9 cellular contexts compared by ENCODE assay signal in genomic region chr3:9897408-9898372, GRCh38. TPM values are rescaled to one million over a fixed set of nuclear protein-coding genes. Genes with fewer than 3 reads are reported as not detected.
DNase-seq lines count a peak whose midpoint lies in the region; ATAC-seq, FAIRE-seq and TF ChIP-seq lines count a peak whose summit lies in the region.
"Had no signal": no experiment of that assay in that cellular context is flagged by ENCODE, and none has a peak within 500 bp of the region (broad histone marks: within the 10 kb centered on the region; RNA-seq: fewer than 3 reads in every experiment).

No MANE protein-coding gene starts in this region.

- intact Hi-C loops in endothelial cell of umbilical vein (cut with micrococcal nuclease) = no loop called here
- intact Hi-C loops in sciatic nerve (cut with DNase I) = no loop called here

- H3K4ac ChIP-seq in trophoblast cell (ENCODE audit: low read depth, low read length) = no peak overlapping the region

- no peak overlapping the region for H3K18ac ChIP-seq in trophoblast cell (ENCODE audit: low read length)

- TF ChIP-seq POLR2A in endothelial cell of umbilical vein (IDR thresholded peaks at IDR 0.05; ENCODE audit: low read depth, low read length) = peak; percentile 29

- H2AK5ac ChIP-seq in trophoblast cell (ENCODE audit: low read length) = no peak overlapping the region

- no peaks in the 10 kb centered on the region for H3K9me1 ChIP-seq in endothelial cell of umbilical vein (replicated peaks; ENCODE audit: control insufficient read depth, extremely low read depth, insufficient read depth, low read length)

- no peaks in the 10 kb centered on the region for H4K20me1 ChIP-seq in endothelial cell of umbilical vein (replicated peaks; ENCODE audit: control insufficient read depth, extremely low read depth, insufficient read depth, low read length)

- no peaks in the 10 kb centered on the region for H3K9me3 ChIP-seq in endothelial cell of umbilical vein (replicated peaks; ENCODE audit: control insufficient read depth, insufficient read depth, low read length)
- no peaks in the 10 kb centered on the region for H3K9me3 ChIP-seq in trophoblast cell (ENCODE audit: insufficient read depth, low read depth, low read length)

- no peak overlapping the region for H2BK120ac ChIP-seq in trophoblast cell (ENCODE audit: insufficient read depth, low read length, poor library complexity)

- no peak overlapping the region for H3K4me2 ChIP-seq in endothelial cell of umbilical vein (ENCODE audit: insufficient read depth, low read length)
- H3K4me2 ChIP-seq in trophoblast cell (ENCODE audit: low read length) = no peak overlapping the region

- no peak overlapping the region for H3K4me3 ChIP-seq in endothelial cell of umbilical vein (replicated peaks in 1 of 3; ENCODE audit: insufficient read depth in 1 of 3, low read depth in 1 of 3, low read length in 3 of 3)
- no peak overlapping the region for H3K4me3 ChIP-seq in trophoblast cell (ENCODE audit: low read depth, low read length)

- H2BK12ac ChIP-seq in trophoblast cell (ENCODE audit: low read length) = no peak overlapping the region

- no peak overlapping the region for H3K27ac ChIP-seq in endothelial cell of umbilical vein (ENCODE audit: insufficient read depth, low read depth, low read length)
- no peak overlapping the region for H3K27ac ChIP-seq in trophoblast cell (ENCODE audit: low read depth, low read length)

- no peak overlapping the region for H3K23ac ChIP-seq in trophoblast cell (ENCODE audit: low read length)

- H3K36me3 ChIP-seq in endothelial cell of umbilical vein (ENCODE audit: control insufficient read depth in 2 of 2, extremely low read depth in 1 of 2, insufficient read depth in 2 of 2, low read length in 2 of 2) (peaks cover 4 to 6% of the 10 kb centered on the region in 2 experiments), trophoblast cell (ENCODE audit: control insufficient read depth in 1 of 2, insufficient read depth in 2 of 2, low read length in 2 of 2) (peaks cover 6 to 10% of the 10 kb centered on the region in 2 experiments)

- H2BK5ac ChIP-seq in trophoblast cell (ENCODE audit: low read depth, low read length, poor library complexity) = no peak overlapping the region

- CTCF ChIA-PET in endothelial cell of umbilical vein (lab: Charles Lee) = interaction anchor here (0.9 to 1.4 kb wide), 4 partner anchors 18 to 49 kb away, joined by 3 to 10 read pairs (median 4); no protein-coding TSS in a partner anchor

- H3K4me1 ChIP-seq in endothelial cell of umbilical vein (ENCODE audit: control insufficient read depth, extremely low read depth, insufficient read depth, low read length) = peaks cover 42% of the 10 kb centered on the region
- H3K4me1 ChIP-seq in trophoblast cell (ENCODE audit: control insufficient read depth in 1 of 2, insufficient read depth in 2 of 2, low read length in 2 of 2) = peaks cover 8 to 11% of the 10 kb centered on the region in 2 experiments

- no peak overlapping the region for H3K14ac ChIP-seq in trophoblast cell (ENCODE audit: low read length)

- no peak for TF ChIP-seq CTCF in endothelial cell of umbilical vein (IDR thresholded peaks at IDR 0.05; ENCODE audit: extremely low read depth in 1 of 2, insufficient read depth in 1 of 2, low read depth in 1 of 2, low read length in 2 of 2)

- DNase-seq in NCI-H510A treated with DMSO at 0.1 percent for 48 hours (lab: John Stamatoyannopoulos, UW) (peak; percentile 14), NCI-H510A (lab: John Stamatoyannopoulos, UW) (no peak), M059J (ENCODE audit: low read depth) (peak; percentile 85), endothelial cell of umbilical vein (ENCODE audit: low read depth, low spot score) (peak; percentile 75), sciatic nerve (ENCODE audit: low spot score) (no peak), activated gamma-delta T cell treated with Interleukin-2 at 50 U/mL for 16 hours (no peak), trophoblast cell (no peak), HTR-8/SVneo (ENCODE audit: insufficient read length, low spot score) (no peak)
- DNase-seq: stimulated activated naive CD4-positive, alpha-beta T cell had no signal

- peaks cover 5% of the 10 kb centered on the region for H3K79me2 ChIP-seq in endothelial cell of umbilical vein (ENCODE audit: control insufficient read depth, insufficient read depth, low read length)
- peaks cover under 1% of the 10 kb centered on the region for H3K79me2 ChIP-seq in trophoblast cell (ENCODE audit: control insufficient read depth, insufficient read depth, low read length, poor library complexity)

- H3K27me3 ChIP-seq in endothelial cell of umbilical vein (ENCODE audit: control insufficient read depth in 2 of 2, insufficient read depth in 2 of 2, low read length in 2 of 2) = no peaks in the 10 kb centered on the region
- H3K27me3 ChIP-seq in trophoblast cell (ENCODE audit: insufficient read depth, low read length) = no peaks in the 10 kb centered on the region

- no peak overlapping the region for H4K8ac ChIP-seq in trophoblast cell (ENCODE audit: low read depth, low read length)

- peak; percentile 21 for ATAC-seq in sciatic nerve

- H4K12ac ChIP-seq in trophoblast cell (ENCODE audit: low read depth, low read length) = no peak overlapping the region

- no TSS peak for BruUV-seq in endothelial cell of umbilical vein (replicated peaks; lab: Mats Ljungman, UMichigan)

- H3K79me1 ChIP-seq in trophoblast cell (ENCODE audit: low read length) = no peaks in the 10 kb centered on the region

- no peak overlapping the region for H4K91ac ChIP-seq in trophoblast cell (ENCODE audit: low read depth, low read length)

- POLR2A ChIA-PET in endothelial cell of umbilical vein (lab: Charles Lee) = no interaction called here

- dilution Hi-C loops in endothelial cell of umbilical vein (cut with MboI; ENCODE audit: extremely low pct_ligation_motif_present, low sequenced_read_pairs) = no loop called here

- peak; percentile 88 for FAIRE-seq in endothelial cell of umbilical vein (lab: Jason Lieb, UNC)
- FAIRE-seq in HTR-8/SVneo (lab: Jason Lieb, UNC) = no peak

- no peak overlapping the region for H3K9ac ChIP-seq in endothelial cell of umbilical vein (replicated peaks; ENCODE audit: extremely low read depth, insufficient read depth, low read length)
- no peak overlapping the region for H3K9ac ChIP-seq in trophoblast cell (ENCODE audit: low read length)

- no CpG with 5 or more reads among the region's 4 CpGs for WGBS in trophoblast cell (ENCODE audit: extremely low coverage, insufficient coverage, insufficient read length)

- peak overlapping the region; percentile 1 for H2AFZ ChIP-seq in endothelial cell of umbilical vein (ENCODE audit: low read depth, low read length)
- H2AFZ ChIP-seq in trophoblast cell (ENCODE audit: insufficient read depth, low read length, poor library complexity) = no peak overlapping the region

RNA-seq across cellular contexts. Expression of gene IL17RE, which starts 5.0 kb away (rescaled TPM):
- total RNA-seq in M059J (2014; rRNA removed; shearing (Covaris generic)) = 0.05 and 0.15 TPM in 2 replicates
- total RNA-seq in endothelial cell of umbilical vein = 1.2 and 1.5 TPM in 2 replicates
- polyA plus RNA-seq in endothelial cell of umbilical vein = 1.3 and 1.6 TPM in 2 replicates
- 0.94 and 1.9 TPM in 2 replicates for polyA plus RNA-seq in endothelial cell of umbilical vein (2011; cell fraction: cytosol; rRNA removed)
- polyA plus RNA-seq in endothelial cell of umbilical vein (2011; cell fraction: nucleus; rRNA removed) = 4.1 and 4.9 TPM in 2 replicates
- 0.40 and 0.64 TPM in 2 replicates for polyA plus RNA-seq in endothelial cell of umbilical vein (2012)
- polyA minus RNA-seq in endothelial cell of umbilical vein = 1.2 and 2.1 TPM in 2 replicates
- 0.41 TPM for polyA minus RNA-seq in endothelial cell of umbilical vein (2011; cell fraction: cytosol; rRNA and poly(A)+ RNA removed)
- polyA minus RNA-seq in endothelial cell of umbilical vein (2011; cell fraction: nucleus; rRNA and poly(A)+ RNA removed) = 1.3 and 1.4 TPM in 2 replicates
- total RNA-seq in sciatic nerve = 5.3 TPM
- polyA plus RNA-seq in trophoblast cell (2013) = 5.2 and 5.9 TPM in 2 replicates

RNA-seq across cellular contexts. Expression of gene JAGN1, which starts 7.3 kb away (rescaled TPM):
- total RNA-seq in M059J (2014; rRNA removed; shearing (Covaris generic)) = 22.6 and 30.6 TPM in 2 replicates
- total RNA-seq in endothelial cell of umbilical vein (29.6 and 31.4 TPM in 2 replicates), sciatic nerve (19.7 TPM)
- polyA plus RNA-seq in endothelial cell of umbilical vein = 46.5 and 50.1 TPM in 2 replicates
- 31.9 and 35.0 TPM in 2 replicates for polyA plus RNA-seq in endothelial cell of umbilical vein (2011; cell fraction: cytosol; rRNA removed)
- polyA plus RNA-seq in endothelial cell of umbilical vein (2011; cell fraction: nucleus; rRNA removed) = 14.3 and 15.5 TPM in 2 replicates
- 23.1 and 35.2 TPM in 2 replicates for polyA plus RNA-seq in endothelial cell of umbilical vein (2012)
- polyA minus RNA-seq in endothelial cell of umbilical vein = 50.6 and 58.6 TPM in 2 replicates
- polyA minus RNA-seq in endothelial cell of umbilical vein (2011; cell fraction: cytosol; rRNA and poly(A)+ RNA removed) = 43.1 TPM
- 10.1 and 14.6 TPM in 2 replicates for polyA minus RNA-seq in endothelial cell of umbilical vein (2011; cell fraction: nucleus; rRNA and poly(A)+ RNA removed)
- polyA plus RNA-seq in trophoblast cell (2013) = 19.5 and 20.3 TPM in 2 replicates

RNA-seq across cellular contexts. Expression of gene CIDEC, which starts 17.6 kb away (rescaled TPM):
- not detected in 2 replicates for total RNA-seq in M059J (2014; rRNA removed; shearing (Covaris generic))
- total RNA-seq in endothelial cell of umbilical vein (not detected in 2 replicates), sciatic nerve (13.6 TPM)
- 0.14 TPM in 1 of 2 replicates, not detected in the other for polyA plus RNA-seq in endothelial cell of umbilical vein
- not detected in 2 replicates for polyA plus RNA-seq in endothelial cell of umbilical vein (2011; cell fraction: cytosol; rRNA removed)
- polyA plus RNA-seq in endothelial cell of umbilical vein (2011; cell fraction: nucleus; rRNA removed) = not detected in 2 replicates
- polyA plus RNA-seq in endothelial cell of umbilical vein (2012) = not detected in 2 replicates
- not detected in 2 replicates for polyA minus RNA-seq in endothelial cell of umbilical vein
- polyA minus RNA-seq in endothelial cell of umbilical vein (2011; cell fraction: cytosol; rRNA and poly(A)+ RNA removed) = not detected
- polyA minus RNA-seq in endothelial cell of umbilical vein (2011; cell fraction: nucleus; rRNA and poly(A)+ RNA removed) = not detected in 2 replicates
- polyA plus RNA-seq in trophoblast cell (2013) = 0.11 TPM in 2 replicates

RNA-seq across cellular contexts. Expression of gene IL17RC, which starts 19.2 kb away (rescaled TPM):
- 26.4 and 29.5 TPM in 2 replicates for total RNA-seq in M059J (2014; rRNA removed; shearing (Covaris generic))
- total RNA-seq in endothelial cell of umbilical vein (16.7 and 19.9 TPM in 2 replicates), sciatic nerve (33.2 TPM)
- 18.7 and 22.3 TPM in 2 replicates for polyA plus RNA-seq in endothelial cell of umbilical vein
- polyA plus RNA-seq in endothelial cell of umbilical vein (2011; cell fraction: cytosol; rRNA removed) = 13.8 and 17.6 TPM in 2 replicates
- 36.8 and 44.8 TPM in 2 replicates for polyA plus RNA-seq in endothelial cell of umbilical vein (2011; cell fraction: nucleus; rRNA removed)
- polyA plus RNA-seq in endothelial cell of umbilical vein (2012) = 10.6 and 12.5 TPM in 2 replicates
- polyA minus RNA-seq in endothelial cell of umbilical vein = 13.9 and 16.5 TPM in 2 replicates
- polyA minus RNA-seq in endothelial cell of umbilical vein (2011; cell fraction: cytosol; rRNA and poly(A)+ RNA removed) = 21.0 TPM
- 9.9 and 13.4 TPM in 2 replicates for polyA minus RNA-seq in endothelial cell of umbilical vein (2011; cell fraction: nucleus; rRNA and poly(A)+ RNA removed)
- 14.2 and 15.0 TPM in 2 replicates for polyA plus RNA-seq in trophoblast cell (2013)

RNA-seq across cellular contexts. Expression of gene CRELD1, which starts 35.9 kb away (rescaled TPM):
- 7.7 and 12.0 TPM in 2 replicates for total RNA-seq in M059J (2014; rRNA removed; shearing (Covaris generic))
- total RNA-seq in endothelial cell of umbilical vein (21.6 and 27.3 TPM in 2 replicates), sciatic nerve (36.5 TPM)
- polyA plus RNA-seq in endothelial cell of umbilical vein = 41.2 and 43.9 TPM in 2 replicates
- 36.7 and 38.8 TPM in 2 replicates for polyA plus RNA-seq in endothelial cell of umbilical vein (2011; cell fraction: cytosol; rRNA removed)
- polyA plus RNA-seq in endothelial cell of umbilical vein (2011; cell fraction: nucleus; rRNA removed) = 45.8 and 46.8 TPM in 2 replicates
- polyA plus RNA-seq in endothelial cell of umbilical vein (2012) = 16.0 and 28.7 TPM in 2 replicates
- polyA minus RNA-seq in endothelial cell of umbilical vein = 29.4 and 29.7 TPM in 2 replicates
- polyA minus RNA-seq in endothelial cell of umbilical vein (2011; cell fraction: cytosol; rRNA and poly(A)+ RNA removed) = 5.7 TPM
- polyA minus RNA-seq in endothelial cell of umbilical vein (2011; cell fraction: nucleus; rRNA and poly(A)+ RNA removed) = 7.5 and 7.8 TPM in 2 replicates
- polyA plus RNA-seq in trophoblast cell (2013) = 12.6 and 13.0 TPM in 2 replicates

Comparison
In these comparisons a context has a peak if more than half of its experiments do, and no peak if none do; other contexts are left out.
1. DNase-seq: peak in NCI-H510A treated with DMSO at 0.1 percent for 48 hours (single experiment), M059J (single experiment) and endothelial cell of umbilical vein (single experiment); none in NCI-H510A (single experiment), sciatic nerve (single experiment), activated gamma-delta T cell treated with Interleukin-2 at 50 U/mL for 16 hours (single experiment), trophoblast cell (0 of 2) and HTR-8/SVneo (single experiment).
2. RNA of gene CIDEC, which starts 17.6 kb away (total RNA-seq): 13.6 TPM in sciatic nerve (single experiment); not detected in M059J and not detected in endothelial cell of umbilical vein; every median in the first group is over 10 times any median in the second.